Comparison of ENCODE assay signal across 18 cellular contexts in the genomic region with DNA sequence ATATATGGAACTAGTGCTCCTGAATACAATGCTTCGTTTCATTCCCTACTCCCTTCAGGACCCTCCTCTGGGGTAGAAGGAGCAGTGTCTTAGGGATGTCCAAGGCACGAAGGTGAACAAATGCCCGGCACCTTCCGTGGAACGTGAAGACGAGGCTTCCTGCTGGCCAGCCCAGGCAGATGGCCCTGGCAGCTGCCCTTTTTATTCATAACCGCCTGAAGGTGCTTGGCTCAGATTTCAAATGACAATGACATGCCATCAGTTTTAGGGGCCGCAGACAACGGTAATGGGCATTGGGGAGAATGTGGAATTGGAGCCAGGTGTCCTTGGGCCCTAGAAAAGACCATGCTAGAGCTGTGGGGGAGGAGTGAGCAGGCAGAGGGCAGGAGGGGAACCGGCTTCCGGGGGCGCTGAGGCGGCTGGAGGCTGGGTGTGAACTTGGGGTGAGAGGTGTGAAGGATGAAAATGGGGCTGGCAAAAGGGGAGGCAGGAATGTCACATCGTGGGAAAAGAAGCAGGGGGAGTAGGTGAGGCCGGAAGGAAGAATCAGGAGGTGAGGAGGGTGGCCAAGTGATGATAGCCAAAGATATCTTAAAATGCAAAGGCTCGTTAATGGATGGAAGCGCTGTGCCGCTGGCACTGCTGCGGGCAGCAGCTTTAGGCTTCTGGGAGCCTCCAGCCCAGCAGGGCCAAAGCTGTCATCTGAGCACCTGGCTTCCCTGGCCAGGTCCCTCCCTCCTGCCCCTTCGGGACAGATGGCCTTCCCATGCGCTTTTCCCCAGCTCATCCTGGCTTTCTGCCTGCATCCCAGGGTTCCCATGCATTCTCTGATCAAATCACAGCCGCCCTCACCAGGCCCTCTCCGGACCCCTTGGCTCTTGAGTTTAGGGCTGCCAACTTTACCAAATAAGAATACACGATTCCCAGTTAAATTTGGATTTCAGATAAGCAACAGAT.
"Had no signal": no experiment of that assay in that cellular context is flagged by ENCODE, and none has a peak within 500 bp of the region (broad histone marks: within the 10 kb centered on the region; RNA-seq: fewer than 3 reads in every experiment).

No MANE protein-coding gene starts in this region.

- H3K9me3 Mint-ChIP-seq: activated naive CD4-positive, alpha-beta T cell treated with anti-CD3 and anti-CD28 coated beads, Interleukin-2, amount 10 ng/mL, durations not matched to agents 7 days and 5 days; activated T-helper 17 cell treated with anti-CD3 and anti-CD28 coated beads, Interleukin-2, amount 50 U/mL, for 72 hours; immature natural killer cell; naive B cell; type B pancreatic cell; WTC11 had no signal

- H3K9me3 ChIP-seq: adrenal gland, suprapubic skin had no signal

- H3K27me3 ChIP-seq: adrenal gland had no signal

- H3K27me3 Mint-ChIP-seq: activated T-helper 17 cell treated with anti-CD3 and anti-CD28 coated beads, Interleukin-2, amount 50 U/mL, for 72 hours; naive B cell; type B pancreatic cell had no signal

- H3K27ac Mint-ChIP-seq: activated naive CD4-positive, alpha-beta T cell treated with anti-CD3 and anti-CD28 coated beads, Interleukin-2, amount 10 ng/mL, durations not matched to agents 7 days and 5 days; immature natural killer cell; WTC11 had no signal

- H3K27ac ChIP-seq: adrenal gland, suprapubic skin had no signal

- H3K36me3 ChIP-seq: adrenal gland, suprapubic skin had no signal

- ATAC-seq: activated T-helper 17 cell treated with anti-CD3 and anti-CD28 coated beads, Interleukin-2, amount 50 U/mL, for 72 hours; left cardiac atrium; stimulated activated naive CD8-positive, alpha-beta T cell treated with anti-CD3 and anti-CD28 coated beads, Interleukin-15, Interleukin-2, amounts not matched to agents 100 U/mL and 50 U/mL, for 24 hours; WTC11 had no signal

- H3K4me3 ChIP-seq: adrenal gland, lung, suprapubic skin had no signal

- H3K36me3 Mint-ChIP-seq: activated naive CD4-positive, alpha-beta T cell treated with anti-CD3 and anti-CD28 coated beads, Interleukin-2, amount 10 ng/mL, durations not matched to agents 7 days and 5 days; immature natural killer cell; naive B cell; type B pancreatic cell; WTC11 had no signal

- H3K4me3 Mint-ChIP-seq: activated naive CD4-positive, alpha-beta T cell treated with anti-CD3 and anti-CD28 coated beads, Interleukin-2, amount 10 ng/mL, durations not matched to agents 7 days and 5 days; activated T-helper 17 cell treated with anti-CD3 and anti-CD28 coated beads, Interleukin-2, amount 50 U/mL, for 72 hours; immature natural killer cell; type B pancreatic cell; WTC11 had no signal

- DNase-seq: activated CD4-positive, alpha-beta T cell treated with anti-CD3 and anti-CD28 coated beads for 48 hours; activated CD8-positive, alpha-beta memory T cell treated with anti-CD3 and anti-CD28 coated beads for 24 hours; activated naive CD4-positive, alpha-beta T cell treated with anti-CD3 and anti-CD28 coated beads, Interleukin-2, amount 10 ng/mL, durations not matched to agents 7 days and 5 days; activated T-cell treated with anti-CD3 and anti-CD28 coated beads for 4 hours; adrenal gland; dermis blood vessel endothelial cell; erythroblast; immature natural killer cell; left cardiac atrium; midbrain; naive B cell; stimulated activated CD4-positive, alpha-beta T cell treated with anti-CD3 and anti-CD28 coated beads, Interleukin-2, amount 100 ng/mL, for 48 hours; stimulated activated naive CD8-positive, alpha-beta T cell treated with anti-CD3 and anti-CD28 coated beads, Interleukin-15, Interleukin-2, amounts not matched to agents 100 U/mL and 50 U/mL, for 24 hours had no signal

- H3K4me1 Mint-ChIP-seq: activated T-helper 17 cell treated with anti-CD3 and anti-CD28 coated beads, Interleukin-2, amount 50 U/mL, for 72 hours had no signal
